In genomic region chr13:77513719-77514335, GRCh38 we compare ENCODE assay signal across 14 cellular contexts. TPM values are rescaled to one million over a fixed set of nuclear protein-coding genes. Genes with fewer than 3 reads are reported as not detected.
A peak's percentile ranks its signal among the peaks of the same experiment; 100 is the strongest.
DNase-seq lines count a peak whose midpoint lies in the region; ATAC-seq, FAIRE-seq and TF ChIP-seq lines count a peak whose summit lies in the region.
"Had no signal": no experiment of that assay in that cellular context is flagged by ENCODE, and none has a peak within 500 bp of the region (broad histone marks: within the 10 kb centered on the region; RNA-seq: fewer than 3 reads in every experiment).

No MANE protein-coding gene starts in this region.

- no peak overlapping the region for H3K27ac ChIP-seq in neuronal stem cell (replicated peaks; ENCODE audit: low read length)
- H3K27ac ChIP-seq in CD8-positive, alpha-beta T cell (ENCODE audit: low read depth, low read length) = no peak overlapping the region
- H3K27ac ChIP-seq: right atrium auricular region had no signal

- no peak overlapping the region for H2BK120ac ChIP-seq in neuronal stem cell (ENCODE audit: low read depth, low read length)

- H2BK5ac ChIP-seq in neuronal stem cell (ENCODE audit: low read length) = no peak overlapping the region

- H3K79me1 ChIP-seq in neuronal stem cell (ENCODE audit: low read depth, low read length) = no peaks in the 10 kb centered on the region

- no peak for TF ChIP-seq CTCF in CD8-positive, alpha-beta T cell (IDR thresholded peaks at IDR 0.05)

- no peak overlapping the region for H3K4me2 ChIP-seq in neuronal stem cell (ENCODE audit: insufficient read depth, low read length, poor library complexity, severe bottlenecking)

- no peak overlapping the region for H3K18ac ChIP-seq in neuronal stem cell (ENCODE audit: low read length)

- no peak overlapping the region for H2BK12ac ChIP-seq in neuronal stem cell (ENCODE audit: low read length)

- peaks cover 4% of the 10 kb centered on the region for H3K4me1 Mint-ChIP-seq in CD8-positive, alpha-beta T cell (ENCODE audit: low read depth)

- POLR2A ChIA-PET in CD8-positive, alpha-beta T cell (lab: Charles Lee) = no interaction called here

- H3K27me3 ChIP-seq in neuronal stem cell (ENCODE audit: control insufficient read depth in 3 of 3, insufficient read depth in 3 of 3, low read depth in 1 of 3, low read length in 3 of 3) = no peaks in the 10 kb centered on the region
- H3K27me3 ChIP-seq in CD8-positive, alpha-beta T cell (ENCODE audit: insufficient read depth, low read length) = no peaks in the 10 kb centered on the region
- H3K27me3 ChIP-seq: Peyer's patch, right atrium auricular region had no signal

- no peak overlapping the region for H3K4me3 Mint-ChIP-seq in CD8-positive, alpha-beta T cell
- H3K4me3 Mint-ChIP-seq: mesothelial cell of epicardium had no signal

- H3K9me3 ChIP-seq in neuronal stem cell (replicated peaks in 1 of 2; ENCODE audit: control insufficient read depth in 2 of 2, insufficient read depth in 1 of 2, low read depth in 1 of 2, low read length in 2 of 2) = peaks cover 0 to 1% of the 10 kb centered on the region in 2 donors
- H3K9me3 ChIP-seq in CD8-positive, alpha-beta T cell (ENCODE audit: low read length) = no peaks in the 10 kb centered on the region
- H3K9me3 ChIP-seq: Peyer's patch, right atrium auricular region had no signal

- H2AK5ac ChIP-seq in neuronal stem cell (ENCODE audit: low read depth, low read length) = no peak overlapping the region

- no peaks in the 10 kb centered on the region for H3K36me3 Mint-ChIP-seq in CD8-positive, alpha-beta T cell
- H3K36me3 Mint-ChIP-seq: mesothelial cell of epicardium had no signal

- no peak overlapping the region for H2BK15ac ChIP-seq in neuronal stem cell (ENCODE audit: low read length)

- H4K91ac ChIP-seq in neuronal stem cell (ENCODE audit: low read depth, low read length, poor library complexity) = no peak overlapping the region

- CTCF ChIA-PET in CD8-positive, alpha-beta T cell (lab: Charles Lee) = no interaction called here

- intact Hi-C loops in CD8-positive, alpha-beta T cell (cut with DNase I, micrococcal nuclease) = no loop called here

- no peak overlapping the region for H4K8ac ChIP-seq in neuronal stem cell (ENCODE audit: low read depth, low read length)

- DNase-seq in GM12891 (ENCODE audit: insufficient read length, low spot score) (no peak), NCI-H2171 (lab: John Stamatoyannopoulos, UW) (no peak), neuronal stem cell (ENCODE audit: low spot score) (no peak), OCI-M1 (lab: John Stamatoyannopoulos, UW) (no peak)
- DNase-seq in CD8-positive, alpha-beta T cell = no peak
- DNase-seq: NCI-H1436 treated with DMSO at 0.1 percent for 48 hours had no signal

- no peaks in the 10 kb centered on the region for H3K9me3 Mint-ChIP-seq in CD8-positive, alpha-beta T cell
- H3K9me3 Mint-ChIP-seq: mesothelial cell of epicardium had no signal

- no CpG with 5 or more reads among the region's 2 CpGs for WGBS in neuronal stem cell (ENCODE audit: extremely low coverage in 2 of 2, insufficient read length in 2 of 2, insufficient replicate concordance in 1 of 2), 2 donors

- no peaks in the 10 kb centered on the region for H3K4me1 ChIP-seq in neuronal stem cell (ENCODE audit: control insufficient read depth in 2 of 2, insufficient read depth in 1 of 2, low read depth in 1 of 2, low read length in 2 of 2)
- H3K4me1 ChIP-seq in CD8-positive, alpha-beta T cell (ENCODE audit: insufficient read depth, low read length) = no peaks in the 10 kb centered on the region
- H3K4me1 ChIP-seq: Peyer's patch, right atrium auricular region had no signal

- no peak for FAIRE-seq in GM12891 (lab: Jason Lieb, UNC)
- FAIRE-seq: colon had no signal

- no peak overlapping the region for H2AFZ ChIP-seq in neuronal stem cell (ENCODE audit: low read length)

- no peak overlapping the region for H3K9ac ChIP-seq in neuronal stem cell (ENCODE audit: low read depth, low read length, poor library complexity)

- no peak overlapping the region for H3K23ac ChIP-seq in neuronal stem cell (ENCODE audit: low read depth, low read length, poor library complexity)

- H3K27me3 Mint-ChIP-seq in CD8-positive, alpha-beta T cell (ENCODE audit: low read depth) = no peaks in the 10 kb centered on the region

- H3K4ac ChIP-seq in neuronal stem cell (ENCODE audit: low read length) = no peak overlapping the region

- TF ChIP-seq POLR2A in GM12891 (IDR thresholded peaks at IDR 0.05; ENCODE audit: low read depth, low read length) = no peak

- ATAC-seq in GM19455 (IDR thresholded peaks at IDR 0.05; ENCODE audit: unreplicated experiment) (peak; percentile 86), HG02884 (IDR thresholded peaks at IDR 0.05; ENCODE audit: unreplicated experiment) (peak; percentile 85), HG03565 (IDR thresholded peaks at IDR 0.05; ENCODE audit: unreplicated experiment) (peak; percentile 82)
- ATAC-seq in CD8-positive, alpha-beta T cell = no peak

- H3K4me3 ChIP-seq in neuronal stem cell (ENCODE audit: low read length in 2 of 2) = no peak overlapping the region
- H3K4me3 ChIP-seq in CD8-positive, alpha-beta T cell (ENCODE audit: low read depth, low read length) = no peak overlapping the region
- H3K4me3 ChIP-seq: Peyer's patch, right atrium auricular region had no signal

- H3K36me3 ChIP-seq in neuronal stem cell (replicated peaks in 1 of 2; ENCODE audit: control insufficient read depth in 2 of 2, insufficient read depth in 2 of 2, low read length in 2 of 2) = no peaks in the 10 kb centered on the region
- H3K36me3 ChIP-seq in CD8-positive, alpha-beta T cell (ENCODE audit: insufficient read depth, low read length) = no peaks in the 10 kb centered on the region
- H3K36me3 ChIP-seq: Peyer's patch, right atrium auricular region had no signal

- H3K27ac Mint-ChIP-seq in CD8-positive, alpha-beta T cell = no peak overlapping the region
- H3K27ac Mint-ChIP-seq: mesothelial cell of epicardium had no signal

- H3K14ac ChIP-seq in neuronal stem cell (ENCODE audit: low read length) = no peak overlapping the region

TF ChIP-seq in GM12891, 5 proteins besides CTCF, POLR2A, EP300 and RAD21:
- TF ChIP-seq PAX5 (IDR thresholded peaks at IDR 0.05; ENCODE audit: insufficient read depth, low read length, severe bottlenecking) (peak; percentile 77), POU2F2 (IDR thresholded peaks at IDR 0.05; ENCODE audit: low read depth, low read length) (no peak), POLR2AphosphoS5 (IDR thresholded peaks at IDR 0.05; ENCODE audit: low read depth, low read length) (no peak), TAF1 (IDR thresholded peaks at IDR 0.05; ENCODE audit: low read depth, low read length) (no peak), SPI1 (IDR thresholded peaks at IDR 0.05; ENCODE audit: low read depth, low read length) (peak; percentile 96)
TF ChIP-seq in GM12891: peak in this region for 2.

RNA-seq across cellular contexts. Expression of gene SCEL, which starts 21.7 kb away (rescaled TPM):
- 0.04 TPM for polyA plus RNA-seq in GM12891 (2012; ENCODE audit: low read depth, missing spikeins)
- not detected for polyA plus RNA-seq in neuronal stem cell (2013, experiment 1 of 2)
- polyA plus RNA-seq in neuronal stem cell (2013, experiment 2 of 2) = not detected
- total RNA-seq in CD8-positive, alpha-beta T cell = not detected
- total RNA-seq: glomerular endothelial cell, mesothelial cell of epicardium, Peyer's patch had no signal
